ENCODE assay signal across 1 cellular context in genomic region chr3:19898725-19899124, GRCh38.
TF ChIP-seq lines count a peak whose summit lies in the region.

No MANE protein-coding gene starts in this region.

TF ChIP-seq in GM23338, 12 proteins besides CTCF, POLR2A, EP300 and RAD21 (continued from another document):
- no peak for TF ChIP-seq ZNF462 (CRISPR knock-in tag; IDR thresholded peaks at IDR 0.05)
- no peak for TF ChIP-seq EZH2 (IDR thresholded peaks at IDR 0.05; ENCODE audit: low read depth, unreplicated experiment)
- TF ChIP-seq, protein P1, sequence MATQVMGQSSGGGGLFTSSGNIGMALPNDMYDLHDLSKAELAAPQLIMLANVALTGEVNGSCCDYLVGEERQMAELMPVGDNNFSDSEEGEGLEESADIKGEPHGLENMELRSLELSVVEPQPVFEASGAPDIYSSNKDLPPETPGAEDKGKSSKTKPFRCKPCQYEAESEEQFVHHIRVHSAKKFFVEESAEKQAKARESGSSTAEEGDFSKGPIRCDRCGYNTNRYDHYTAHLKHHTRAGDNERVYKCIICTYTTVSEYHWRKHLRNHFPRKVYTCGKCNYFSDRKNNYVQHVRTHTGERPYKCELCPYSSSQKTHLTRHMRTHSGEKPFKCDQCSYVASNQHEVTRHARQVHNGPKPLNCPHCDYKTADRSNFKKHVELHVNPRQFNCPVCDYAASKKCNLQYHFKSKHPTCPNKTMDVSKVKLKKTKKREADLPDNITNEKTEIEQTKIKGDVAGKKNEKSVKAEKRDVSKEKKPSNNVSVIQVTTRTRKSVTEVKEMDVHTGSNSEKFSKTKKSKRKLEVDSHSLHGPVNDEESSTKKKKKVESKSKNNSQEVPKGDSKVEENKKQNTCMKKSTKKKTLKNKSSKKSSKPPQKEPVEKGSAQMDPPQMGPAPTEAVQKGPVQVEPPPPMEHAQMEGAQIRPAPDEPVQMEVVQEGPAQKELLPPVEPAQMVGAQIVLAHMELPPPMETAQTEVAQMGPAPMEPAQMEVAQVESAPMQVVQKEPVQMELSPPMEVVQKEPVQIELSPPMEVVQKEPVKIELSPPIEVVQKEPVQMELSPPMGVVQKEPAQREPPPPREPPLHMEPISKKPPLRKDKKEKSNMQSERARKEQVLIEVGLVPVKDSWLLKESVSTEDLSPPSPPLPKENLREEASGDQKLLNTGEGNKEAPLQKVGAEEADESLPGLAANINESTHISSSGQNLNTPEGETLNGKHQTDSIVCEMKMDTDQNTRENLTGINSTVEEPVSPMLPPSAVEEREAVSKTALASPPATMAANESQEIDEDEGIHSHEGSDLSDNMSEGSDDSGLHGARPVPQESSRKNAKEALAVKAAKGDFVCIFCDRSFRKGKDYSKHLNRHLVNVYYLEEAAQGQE (IDR thresholded peaks at IDR 0.05; ENCODE audit: unreplicated experiment): no peak
- TF ChIP-seq NANOG (IDR thresholded peaks at IDR 0.05; ENCODE audit: borderline replicate concordance): no peak
- no peak for TF ChIP-seq ZNF331 (CRISPR knock-in tag; IDR thresholded peaks at IDR 0.05; ENCODE audit: low read depth)
